ENCODE assay signal across 23 cellular contexts in genomic region chr16:19774024-19774423, GRCh38.
"Had no signal": no experiment of that assay in that cellular context is flagged by ENCODE, and none has a peak within 500 bp of the region (broad histone marks: within the 10 kb centered on the region; RNA-seq: fewer than 3 reads in every experiment).

No MANE protein-coding gene starts in this region.

- H3K4me3 ChIP-seq: MG63, SJSA1, SK-N-MC had no signal

- H3K9me3 ChIP-seq: SJSA1 had no signal

- H3K36me3 ChIP-seq: SJSA1 had no signal

- H3K4me1 ChIP-seq: SJSA1 had no signal

- H3K27me3 ChIP-seq: MG63, SJSA1 had no signal

- DNase-seq: Karpas-422, KG1, MG63, NCI-H1092, NCI-H1105 treated with DMSO at 0.1 percent for 48 hours, NCI-H1417 treated with DMSO at 0.1 percent for 48 hours, NCI-H146, NCI-H187, NCI-H2029, NCI-H2081 treated with DMSO at 0.1 percent for 48 hours, NCI-H2171, NCI-H226, NCI-H446, NCI-H510A, NCI-H524 treated with DMSO at 0.1 percent for 48 hours, NCI-H69, NCI-H774, Right ventricle myocardium superior, RPMI8226, SIG-M5 had no signal

- H3K27ac ChIP-seq: HL-60, SJSA1, SK-N-MC had no signal
